In the genomic region with DNA sequence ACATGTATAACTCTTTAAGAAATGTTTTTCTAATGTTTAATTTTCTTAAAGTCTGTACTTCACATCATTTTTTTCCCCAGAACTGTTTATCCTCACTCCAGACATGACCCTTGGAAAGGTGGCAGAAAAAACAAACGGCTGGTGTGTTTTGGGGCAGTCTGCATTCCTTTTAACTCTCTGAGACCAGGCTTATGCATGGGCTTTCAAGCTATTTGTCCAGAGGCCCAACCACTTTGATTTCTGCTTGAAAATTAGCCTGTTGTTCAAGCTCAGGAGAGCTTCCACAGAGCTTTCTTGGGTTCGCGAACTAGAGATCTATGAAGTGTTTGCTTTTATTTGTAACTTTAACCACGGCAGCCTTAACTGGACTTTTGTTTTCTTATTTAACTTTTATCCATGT, we compare ENCODE assay signal across 1 cellular context.
A peak's percentile ranks its signal among the peaks of the same experiment; 100 is the strongest.
TF ChIP-seq lines count a peak whose summit lies in the region.

No MANE protein-coding gene starts in this region.

TF ChIP-seq in HepG2, 621 proteins besides CTCF, POLR2A, EP300 and RAD21 (continued from another document and continues in another):
- no peak for TF ChIP-seq FOXK2 (IDR thresholded peaks at IDR 0.05)
- TF ChIP-seq, protein P1, sequence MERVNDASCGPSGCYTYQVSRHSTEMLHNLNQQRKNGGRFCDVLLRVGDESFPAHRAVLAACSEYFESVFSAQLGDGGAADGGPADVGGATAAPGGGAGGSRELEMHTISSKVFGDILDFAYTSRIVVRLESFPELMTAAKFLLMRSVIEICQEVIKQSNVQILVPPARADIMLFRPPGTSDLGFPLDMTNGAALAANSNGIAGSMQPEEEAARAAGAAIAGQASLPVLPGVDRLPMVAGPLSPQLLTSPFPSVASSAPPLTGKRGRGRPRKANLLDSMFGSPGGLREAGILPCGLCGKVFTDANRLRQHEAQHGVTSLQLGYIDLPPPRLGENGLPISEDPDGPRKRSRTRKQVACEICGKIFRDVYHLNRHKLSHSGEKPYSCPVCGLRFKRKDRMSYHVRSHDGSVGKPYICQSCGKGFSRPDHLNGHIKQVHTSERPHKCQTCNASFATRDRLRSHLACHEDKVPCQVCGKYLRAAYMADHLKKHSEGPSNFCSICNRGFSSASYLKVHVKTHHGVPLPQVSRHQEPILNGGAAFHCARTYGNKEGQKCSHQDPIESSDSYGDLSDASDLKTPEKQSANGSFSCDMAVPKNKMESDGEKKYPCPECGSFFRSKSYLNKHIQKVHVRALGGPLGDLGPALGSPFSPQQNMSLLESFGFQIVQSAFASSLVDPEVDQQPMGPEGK (CRISPR knock-in tag; IDR thresholded peaks at IDR 0.05), result peak; percentile 21; the same call in 1 of the 2 replicates
- TF ChIP-seq, protein P2, sequence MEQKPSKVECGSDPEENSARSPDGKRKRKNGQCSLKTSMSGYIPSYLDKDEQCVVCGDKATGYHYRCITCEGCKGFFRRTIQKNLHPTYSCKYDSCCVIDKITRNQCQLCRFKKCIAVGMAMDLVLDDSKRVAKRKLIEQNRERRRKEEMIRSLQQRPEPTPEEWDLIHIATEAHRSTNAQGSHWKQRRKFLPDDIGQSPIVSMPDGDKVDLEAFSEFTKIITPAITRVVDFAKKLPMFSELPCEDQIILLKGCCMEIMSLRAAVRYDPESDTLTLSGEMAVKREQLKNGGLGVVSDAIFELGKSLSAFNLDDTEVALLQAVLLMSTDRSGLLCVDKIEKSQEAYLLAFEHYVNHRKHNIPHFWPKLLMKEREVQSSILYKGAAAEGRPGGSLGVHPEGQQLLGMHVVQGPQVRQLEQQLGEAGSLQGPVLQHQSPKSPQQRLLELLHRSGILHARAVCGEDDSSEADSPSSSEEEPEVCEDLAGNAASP (CRISPR knock-in tag; IDR thresholded peaks at IDR 0.05; ENCODE audit: borderline replicate concordance), result peak; percentile 42; the same call in 1 of the 2 replicates
- peak; percentile 40; the same call in 1 of the 2 replicates for TF ChIP-seq HDAC2 (CRISPR knock-in tag; IDR thresholded peaks at IDR 0.05)
- no peak for TF ChIP-seq SP2 (CRISPR knock-in tag; IDR thresholded peaks at IDR 0.05)
- no peak for TF ChIP-seq MAFF (IDR thresholded peaks at IDR 0.05; ENCODE audit: low read depth, low read length)
- TF ChIP-seq FOXO1 (CRISPR knock-in tag; IDR thresholded peaks at IDR 0.05), result peak; percentile 71
- TF ChIP-seq ZC3H13 (CRISPR knock-in tag; IDR thresholded peaks at IDR 0.05), result no peak
- TF ChIP-seq HOXA5 (CRISPR knock-in tag; IDR thresholded peaks at IDR 0.05), result no peak
- TF ChIP-seq MYPOP (CRISPR knock-in tag; IDR thresholded peaks at IDR 0.05), result no peak
- TF ChIP-seq, protein P3, sequence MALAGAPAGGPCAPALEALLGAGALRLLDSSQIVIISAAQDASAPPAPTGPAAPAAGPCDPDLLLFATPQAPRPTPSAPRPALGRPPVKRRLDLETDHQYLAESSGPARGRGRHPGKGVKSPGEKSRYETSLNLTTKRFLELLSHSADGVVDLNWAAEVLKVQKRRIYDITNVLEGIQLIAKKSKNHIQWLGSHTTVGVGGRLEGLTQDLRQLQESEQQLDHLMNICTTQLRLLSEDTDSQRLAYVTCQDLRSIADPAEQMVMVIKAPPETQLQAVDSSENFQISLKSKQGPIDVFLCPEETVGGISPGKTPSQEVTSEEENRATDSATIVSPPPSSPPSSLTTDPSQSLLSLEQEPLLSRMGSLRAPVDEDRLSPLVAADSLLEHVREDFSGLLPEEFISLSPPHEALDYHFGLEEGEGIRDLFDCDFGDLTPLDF (CRISPR knock-in tag; IDR thresholded peaks at IDR 0.05), result no peak
- TF ChIP-seq, protein P4, sequence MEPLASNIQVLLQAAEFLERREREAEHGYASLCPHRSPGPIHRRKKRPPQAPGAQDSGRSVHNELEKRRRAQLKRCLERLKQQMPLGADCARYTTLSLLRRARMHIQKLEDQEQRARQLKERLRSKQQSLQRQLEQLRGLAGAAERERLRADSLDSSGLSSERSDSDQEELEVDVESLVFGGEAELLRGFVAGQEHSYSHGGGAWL (CRISPR knock-in tag; IDR thresholded peaks at IDR 0.05), result no peak
- TF ChIP-seq SALL2 (CRISPR knock-in tag; IDR thresholded peaks at IDR 0.05), result no peak
- TF ChIP-seq RXRB (CRISPR knock-in tag; IDR thresholded peaks at IDR 0.05; ENCODE audit: borderline replicate concordance), result peak; percentile 61; the same call in 1 of the 2 replicates
- no peak for TF ChIP-seq ZNF460 (CRISPR knock-in tag; IDR thresholded peaks at IDR 0.05; ENCODE audit: borderline replicate concordance)
- TF ChIP-seq ZXDC (CRISPR knock-in tag; IDR thresholded peaks at IDR 0.05), result no peak
- no peak for TF ChIP-seq EEA1 (CRISPR knock-in tag; IDR thresholded peaks at IDR 0.05; ENCODE audit: borderline replicate concordance)
- peak; percentile 29; the same call in 1 of the 2 replicates for TF ChIP-seq SAP130 (CRISPR knock-in tag; IDR thresholded peaks at IDR 0.05; ENCODE audit: low read depth)
- TF ChIP-seq ZNF558 (CRISPR knock-in tag; IDR thresholded peaks at IDR 0.05; ENCODE audit: borderline replicate concordance), result no peak
- no peak for TF ChIP-seq ZBTB8A (CRISPR knock-in tag; IDR thresholded peaks at IDR 0.05; ENCODE audit: borderline replicate concordance, low read depth)
- TF ChIP-seq MED8 (CRISPR knock-in tag; IDR thresholded peaks at IDR 0.05; ENCODE audit: insufficient replicate concordance), result no peak
- TF ChIP-seq FLYWCH1 (CRISPR knock-in tag; IDR thresholded peaks at IDR 0.05), result no peak
- TF ChIP-seq RXRA (CRISPR knock-in tag; IDR thresholded peaks at IDR 0.05), result peak; percentile 46; the same call in 1 of the 2 replicates
- TF ChIP-seq MIER2 (CRISPR knock-in tag; IDR thresholded peaks at IDR 0.05), result no peak
- no peak for TF ChIP-seq E2F5 (CRISPR knock-in tag; conservative IDR thresholded peaks at IDR 0.05)
- TF ChIP-seq NCOA2 (CRISPR knock-in tag; IDR thresholded peaks at IDR 0.05), result peak; percentile 69
- TF ChIP-seq POGZ (CRISPR knock-in tag; IDR thresholded peaks at IDR 0.05), result peak; percentile 35; the same call in 1 of the 2 replicates
- TF ChIP-seq RARG (CRISPR knock-in tag; IDR thresholded peaks at IDR 0.05; ENCODE audit: low read depth), result no peak
- no peak for TF ChIP-seq WIZ (CRISPR knock-in tag; IDR thresholded peaks at IDR 0.05)
- TF ChIP-seq, protein P5, sequence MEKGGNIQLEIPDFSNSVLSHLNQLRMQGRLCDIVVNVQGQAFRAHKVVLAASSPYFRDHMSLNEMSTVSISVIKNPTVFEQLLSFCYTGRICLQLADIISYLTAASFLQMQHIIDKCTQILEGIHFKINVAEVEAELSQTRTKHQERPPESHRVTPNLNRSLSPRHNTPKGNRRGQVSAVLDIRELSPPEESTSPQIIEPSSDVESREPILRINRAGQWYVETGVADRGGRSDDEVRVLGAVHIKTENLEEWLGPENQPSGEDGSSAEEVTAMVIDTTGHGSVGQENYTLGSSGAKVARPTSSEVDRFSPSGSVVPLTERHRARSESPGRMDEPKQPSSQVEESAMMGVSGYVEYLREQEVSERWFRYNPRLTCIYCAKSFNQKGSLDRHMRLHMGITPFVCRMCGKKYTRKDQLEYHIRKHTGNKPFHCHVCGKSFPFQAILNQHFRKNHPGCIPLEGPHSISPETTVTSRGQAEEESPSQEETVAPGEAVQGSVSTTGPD (CRISPR knock-in tag; IDR thresholded peaks at IDR 0.05), result no peak
- peak; percentile 42 for TF ChIP-seq HOMEZ (CRISPR knock-in tag; IDR thresholded peaks at IDR 0.05; ENCODE audit: low read depth)
- TF ChIP-seq SOX5 (CRISPR knock-in tag; IDR thresholded peaks at IDR 0.05; ENCODE audit: borderline replicate concordance), result peak; percentile 78; the same call in 1 of the 2 replicates
- no peak for TF ChIP-seq ZNF20 (CRISPR knock-in tag; IDR thresholded peaks at IDR 0.05)
- TF ChIP-seq HNF1B (CRISPR knock-in tag; IDR thresholded peaks at IDR 0.05), result 0 out of 2 replicates have a peak, but pooled peaks have one; percentile 21
- 0 out of 2 replicates have a peak, but pooled peaks have one; percentile 26 for TF ChIP-seq ZBED4 (CRISPR knock-in tag; IDR thresholded peaks at IDR 0.05; ENCODE audit: borderline replicate concordance)
